Comparison of ENCODE assay signal across 8 cellular contexts in the genomic region with DNA sequence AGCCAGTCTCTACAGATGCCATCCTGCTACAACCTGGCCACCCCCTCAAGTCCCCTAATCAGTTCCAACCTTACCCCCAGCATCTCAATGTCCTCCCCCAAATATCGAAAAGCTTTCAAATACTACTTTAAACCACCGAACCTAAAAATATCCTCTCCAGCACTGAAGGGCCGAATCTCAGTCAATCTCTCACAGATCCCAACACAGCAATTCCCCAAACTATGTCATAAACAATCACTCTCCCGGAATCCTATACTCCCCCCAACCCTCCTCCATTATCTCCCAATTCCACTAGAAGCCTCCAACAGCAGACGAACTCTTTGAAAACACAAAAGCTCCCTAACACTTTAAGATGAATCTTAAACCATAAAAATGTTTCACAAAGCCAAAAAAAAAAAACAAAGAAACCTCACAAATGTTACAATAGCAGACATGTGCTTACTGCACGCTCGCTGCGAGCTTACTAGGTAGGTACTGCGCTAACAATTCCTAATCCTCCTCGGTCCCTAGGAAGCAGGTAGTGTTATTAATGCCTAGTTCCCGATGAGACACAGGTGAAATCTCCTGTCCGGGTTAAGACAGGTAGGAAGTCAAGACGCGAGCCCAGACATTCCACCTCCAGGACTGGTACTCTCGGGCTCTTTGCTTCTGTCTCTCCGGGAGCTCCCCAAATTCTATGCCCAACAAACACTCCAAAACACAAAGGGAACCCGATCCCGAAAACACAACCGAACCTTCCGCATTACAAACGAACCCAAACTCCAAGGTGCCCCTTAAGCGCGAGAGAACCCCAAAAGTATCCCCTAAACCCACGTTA. TPM values are rescaled to one million over a fixed set of nuclear protein-coding genes. Genes with fewer than 3 reads are reported as not detected.
DNase-seq lines count a peak whose midpoint lies in the region; ATAC-seq and TF ChIP-seq lines count a peak whose summit lies in the region.

No MANE protein-coding gene starts in this region.

- H3K4me3 ChIP-seq in SK-N-SH (ENCODE audit: low read depth in 2 of 2, low read length in 1 of 2) (peak overlapping the region; percentile 66 to 67), right lobe of liver (peak overlapping the region; percentile 59 to 64 (median 61))

- WGBS in SK-N-SH (ENCODE audit: low lambda C conversion rate) = 7% methylated on average over 24 of the region's 24 CpGs
- WGBS in right lobe of liver (ENCODE audit: insufficient coverage, low coverage, low lambda C conversion rate, missing lambda C conversion rate) = 2% methylated on average over 24 of the region's 24 CpGs

- H3K4me2 ChIP-seq in SK-N-SH = peak overlapping the region; percentile 91

- no peaks in the 10 kb centered on the region for H3K27me3 ChIP-seq in SK-N-SH (ENCODE audit: insufficient read depth)
- no peaks in the 10 kb centered on the region for H3K27me3 ChIP-seq in right lobe of liver

- TF ChIP-seq POLR2A in right lobe of liver (IDR thresholded peaks at IDR 0.05) = no peak

- H3K4me1 Mint-ChIP-seq in activated naive CD4-positive, alpha-beta T cell treated with anti-CD3 and anti-CD28 coated beads for 36 hours (ENCODE audit: low read depth) = peaks cover 38% of the 10 kb centered on the region
- H3K4me1 Mint-ChIP-seq in chondrocyte (ENCODE audit: low read depth) = peaks cover 35% of the 10 kb centered on the region

- peak; percentile 29 for DNase-seq in activated naive CD4-positive, alpha-beta T cell treated with anti-CD3 and anti-CD28 coated beads for 36 hours
- no peak for DNase-seq in activated naive CD4-positive, alpha-beta T cell treated with anti-CD3 and anti-CD28 coated beads, Interleukin-2, amount 50 U/mL, for 16 hours
- DNase-seq in SK-N-SH = peak; percentile 57
- DNase-seq in chondrocyte (ENCODE audit: low spot score) = no peak
- no peak for DNase-seq in right lobe of liver
- peak; percentile 53 for DNase-seq in superior temporal gyrus (ENCODE audit: extremely low spot score)
- no peak for DNase-seq in MV-4-11 (lab: John Stamatoyannopoulos, UW)

- no peak for TF ChIP-seq EP300 in SK-N-SH (IDR thresholded peaks at IDR 0.05; ENCODE audit: borderline replicate concordance in 1 of 2, low read depth in 1 of 2, low read length in 1 of 2)

- POLR2A ChIA-PET in SK-N-SH (lab: Yijun Ruan, JAX) = interaction anchor here (0.6 to 2.2 kb wide), 8 partner anchors 9 to 400 kb away, joined by 3 to 12 read pairs (median 6); a partner anchor contains a TSS

- H3K36me3 ChIP-seq in SK-N-SH (replicated peaks in 1 of 2; ENCODE audit: control insufficient read depth in 1 of 2, insufficient read depth in 2 of 2, low read length in 1 of 2) = peaks cover 14 to 16% of the 10 kb centered on the region in 2 experiments
- peaks cover 0 to 15% (median under 1%) of the 10 kb centered on the region in 4 donors for H3K36me3 ChIP-seq in right lobe of liver

- intact Hi-C loops in activated naive CD4-positive, alpha-beta T cell treated with anti-CD3 and anti-CD28 coated beads for 36 hours (cut with micrococcal nuclease) = loop anchor here (1.0 kb wide), 10 partner anchors 14 to 310 kb away; a partner anchor contains a TSS
- intact Hi-C loops in right lobe of liver (cut with DNase I) = no loop called here

- no peak for TF ChIP-seq RAD21 in SK-N-SH (IDR thresholded peaks at IDR 0.05; ENCODE audit: low read length)

- H3K79me2 ChIP-seq in SK-N-SH (ENCODE audit: insufficient read depth) = peaks cover 67% of the 10 kb centered on the region

- peak overlapping the region; percentile 49 to 74; a peak in 3 of 4 replicates for H3K27ac ChIP-seq in SK-N-SH (ENCODE audit: low read depth in 2 of 2, low read length in 1 of 2)
- peak overlapping the region; percentile 81 to 96 (median 83) for H3K27ac ChIP-seq in right lobe of liver

- TF ChIP-seq CTCF in SK-N-SH (IDR thresholded peaks at IDR 0.05) = no peak
- TF ChIP-seq CTCF in chondrocyte (IDR thresholded peaks at IDR 0.05) = no peak
- no peak for TF ChIP-seq CTCF in right lobe of liver (IDR thresholded peaks at IDR 0.05)

- no peaks in the 10 kb centered on the region for H4K20me1 ChIP-seq in SK-N-SH (ENCODE audit: insufficient read depth)

- H2AFZ ChIP-seq in SK-N-SH (ENCODE audit: low read depth) = peak overlapping the region; percentile 30; the same call in 1 of the 2 replicates

- H3K27ac Mint-ChIP-seq in activated naive CD4-positive, alpha-beta T cell treated with anti-CD3 and anti-CD28 coated beads for 36 hours = peak overlapping the region; percentile 97
- peak overlapping the region; percentile 97 for H3K27ac Mint-ChIP-seq in chondrocyte (ENCODE audit: unreplicated experiment)

- H3K9ac ChIP-seq in SK-N-SH = peak overlapping the region; percentile 76

- H3K4me1 ChIP-seq in SK-N-SH (ENCODE audit: control insufficient read depth in 1 of 2, insufficient read depth in 2 of 2, low read depth in 1 of 2, low read length in 1 of 2) = peaks cover 0 to 9% of the 10 kb centered on the region in 2 experiments; a peak in 1 of 4 replicates
- H3K4me1 ChIP-seq in right lobe of liver = peaks cover 0 to 23% (median 4%) of the 10 kb centered on the region in 4 donors

- peak in 2 of 4 donors; percentile 3 to 5 for ATAC-seq in right lobe of liver
- no peak for ATAC-seq in GM18520 (IDR thresholded peaks at IDR 0.05; ENCODE audit: unreplicated experiment)

- peaks cover 15% of the 10 kb centered on the region for H3K36me3 Mint-ChIP-seq in activated naive CD4-positive, alpha-beta T cell treated with anti-CD3 and anti-CD28 coated beads for 36 hours (ENCODE audit: low read depth)
- H3K36me3 Mint-ChIP-seq in chondrocyte (ENCODE audit: low read depth) = peaks cover 4% of the 10 kb centered on the region

- CTCF ChIA-PET in activated naive CD4-positive, alpha-beta T cell treated with anti-CD3 and anti-CD28 coated beads for 36 hours (lab: Charles Lee) = interaction anchor here (0.6 to 4.7 kb wide), 8 partner anchors 14 to 90 kb away, joined by 3 to 28 read pairs (median 4); a partner anchor contains a TSS
- CTCF ChIA-PET in SK-N-SH (lab: Yijun Ruan, JAX) = interaction anchor here (0.8 to 6.4 kb wide), 7 partner anchors 10 to 107 kb away, joined by 3 to 57 read pairs (median 5); a partner anchor contains a TSS

- H3K4me3 Mint-ChIP-seq in activated naive CD4-positive, alpha-beta T cell treated with anti-CD3 and anti-CD28 coated beads for 36 hours = peak overlapping the region; percentile 96
- peak overlapping the region; percentile 99 for H3K4me3 Mint-ChIP-seq in chondrocyte (ENCODE audit: unreplicated experiment)

- H3K9me3 ChIP-seq in SK-N-SH = no peaks in the 10 kb centered on the region
- no peaks in the 10 kb centered on the region for H3K9me3 ChIP-seq in right lobe of liver

- peaks cover 19% of the 10 kb centered on the region for H3F3A ChIP-seq in SK-N-SH (replicated peaks; ENCODE audit: insufficient read depth)

- H3K9me3 Mint-ChIP-seq in activated naive CD4-positive, alpha-beta T cell treated with anti-CD3 and anti-CD28 coated beads for 36 hours = no peaks in the 10 kb centered on the region
- no peaks in the 10 kb centered on the region for H3K9me3 Mint-ChIP-seq in chondrocyte (ENCODE audit: low read depth)

- H3K27me3 Mint-ChIP-seq in activated naive CD4-positive, alpha-beta T cell treated with anti-CD3 and anti-CD28 coated beads for 36 hours (ENCODE audit: low read depth) = no peaks in the 10 kb centered on the region
- H3K27me3 Mint-ChIP-seq in chondrocyte (ENCODE audit: low read depth) = no peaks in the 10 kb centered on the region

- H3K9me2 ChIP-seq in SK-N-SH = no peaks in the 10 kb centered on the region

TF ChIP-seq in SK-N-SH, 30 proteins besides CTCF, POLR2A, EP300 and RAD21:
- TF ChIP-seq, protein P1, sequence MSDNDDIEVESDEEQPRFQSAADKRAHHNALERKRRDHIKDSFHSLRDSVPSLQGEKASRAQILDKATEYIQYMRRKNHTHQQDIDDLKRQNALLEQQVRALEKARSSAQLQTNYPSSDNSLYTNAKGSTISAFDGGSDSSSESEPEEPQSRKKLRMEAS (IDR thresholded peaks at IDR 0.05; ENCODE audit: low read depth) = 0 out of 2 replicates have a peak, but pooled peaks have one; percentile 19
- TF ChIP-seq MXI1 (IDR thresholded peaks at IDR 0.05; ENCODE audit: low read depth, low read length) (peak; percentile 34; the same call in 1 of the 2 replicates), MEF2A (IDR thresholded peaks at IDR 0.05; ENCODE audit: borderline replicate concordance, low read depth) (no peak)
TF ChIP-seq in SK-N-SH: peak in this region for 2.

RNA-seq across cellular contexts. Expression of a gene that starts 14.2 kb away (rescaled TPM):
- 10 to 100 TPM; 21.8 to 23.2 TPM for total RNA-seq in activated naive CD4-positive, alpha-beta T cell treated with anti-CD3 and anti-CD28 coated beads for 36 hours
- 2.8 and 5.6 TPM in 2 replicates for polyA plus RNA-seq in SK-N-SH (2012; rRNA removed)
- polyA plus RNA-seq in SK-N-SH (2012; cell fraction: cytosol; rRNA removed) = 2.5 and 3.9 TPM in 2 replicates
- polyA plus RNA-seq in SK-N-SH (2012; cell fraction: nucleus; rRNA removed) = 20.4 and 25.2 TPM in 2 replicates
- total RNA-seq in chondrocyte (12.7 to 14.8 TPM (median 14.3 TPM) in 3 replicates), right lobe of liver (10 to 100 TPM in 1 of 6 experiments, 1 to 10 TPM in 5; 5.6 to 12.4 (median 7.4) TPM)

RNA-seq across cellular contexts. Expression of a gene that starts 16.7 kb away (rescaled TPM):
- total RNA-seq in activated naive CD4-positive, alpha-beta T cell treated with anti-CD3 and anti-CD28 coated beads for 36 hours = not detected
- 0.03 and 0.06 TPM in 2 replicates for polyA plus RNA-seq in SK-N-SH (2012; rRNA removed)
- polyA plus RNA-seq in SK-N-SH (2012; cell fraction: cytosol; rRNA removed) = 0.01 TPM in 1 of 2 replicates, not detected in the other
- polyA plus RNA-seq in SK-N-SH (2012; cell fraction: nucleus; rRNA removed) = 0.02 and 0.06 TPM in 2 replicates
- total RNA-seq in chondrocyte (not detected in 3 replicates), right lobe of liver (under 1 TPM in 1 of 6 experiments, not detected in 5; 0.24 TPM)

RNA-seq across cellular contexts. Expression of a gene that starts 24.1 kb away (rescaled TPM):
- total RNA-seq in activated naive CD4-positive, alpha-beta T cell treated with anti-CD3 and anti-CD28 coated beads for 36 hours = 10 to 100 TPM; 12.0 to 14.1 TPM
- 17.6 and 19.1 TPM in 2 replicates for polyA plus RNA-seq in SK-N-SH (2012; rRNA removed)
- 6.5 and 10.1 TPM in 2 replicates for polyA plus RNA-seq in SK-N-SH (2012; cell fraction: cytosol; rRNA removed)
- polyA plus RNA-seq in SK-N-SH (2012; cell fraction: nucleus; rRNA removed) = 35.0 and 38.2 TPM in 2 replicates
- 11.9 to 13.7 TPM (median 13.4 TPM) in 3 replicates for total RNA-seq in chondrocyte
- 1 to 10 TPM; 4.4 to 6.9 (median 5.9) TPM for total RNA-seq in right lobe of liver

RNA-seq across cellular contexts. Expression of a gene that starts 24.8 kb away (rescaled TPM):
- total RNA-seq in activated naive CD4-positive, alpha-beta T cell treated with anti-CD3 and anti-CD28 coated beads for 36 hours = 100 to 1,000 TPM; 976 to 988 TPM
- polyA plus RNA-seq in SK-N-SH (2012; rRNA removed) = 1,248 and 1,471 TPM in 2 replicates
- polyA plus RNA-seq in SK-N-SH (2012; cell fraction: cytosol; rRNA removed) = 1,523 and 1,646 TPM in 2 replicates
- 342 and 654 TPM in 2 replicates for polyA plus RNA-seq in SK-N-SH (2012; cell fraction: nucleus; rRNA removed)
- total RNA-seq in chondrocyte = 310 to 361 TPM (median 314 TPM) in 3 replicates
- 10 to 100 TPM; 79.7 to 92.5 (median 88.2) TPM for total RNA-seq in right lobe of liver

RNA-seq across cellular contexts. Expression of a gene that starts 48.5 kb away (rescaled TPM):
- 1 to 10 TPM; 1.8 to 2.3 TPM for total RNA-seq in activated naive CD4-positive, alpha-beta T cell treated with anti-CD3 and anti-CD28 coated beads for 36 hours
- polyA plus RNA-seq in SK-N-SH (2012; rRNA removed) = 1.3 and 1.4 TPM in 2 replicates
- polyA plus RNA-seq in SK-N-SH (2012; cell fraction: cytosol; rRNA removed) = 0.22 and 0.35 TPM in 2 replicates
- polyA plus RNA-seq in SK-N-SH (2012; cell fraction: nucleus; rRNA removed) = 9.1 and 9.2 TPM in 2 replicates
- total RNA-seq in chondrocyte = 0.41 to 2.4 TPM (median 1.3 TPM) in 3 replicates
- total RNA-seq in right lobe of liver = under 1 TPM in 4 of 6 experiments, not detected in 2; 0.07 to 0.23 (median 0.18) TPM

Comparison
In these comparisons a context has a peak if more than half of its experiments do, and no peak if none do; other contexts are left out.
1. DNase-seq: peak in activated naive CD4-positive, alpha-beta T cell treated with anti-CD3 and anti-CD28 coated beads for 36 hours (single experiment), SK-N-SH (single experiment) and superior temporal gyrus (single experiment); none in activated naive CD4-positive, alpha-beta T cell treated with anti-CD3 and anti-CD28 coated beads, Interleukin-2, amount 50 U/mL, for 16 hours (single experiment), chondrocyte (single experiment), right lobe of liver (0 of 3) and MV-4-11 (single experiment).